7 cellular contexts compared by ENCODE assay signal in genomic region chr1:169894424-169895145, GRCh38. TPM values are rescaled to one million over a fixed set of nuclear protein-coding genes. Genes with fewer than 3 reads are reported as not detected.
A peak's percentile ranks its signal among the peaks of the same experiment; 100 is the strongest.
DNase-seq lines count a peak whose midpoint lies in the region; ATAC-seq, FAIRE-seq and TF ChIP-seq lines count a peak whose summit lies in the region.

No MANE protein-coding gene starts in this region.

- TF ChIP-seq POLR2A in GM12891 (IDR thresholded peaks at IDR 0.05; ENCODE audit: low read depth, low read length) (no peak), esophagus muscularis mucosa (IDR thresholded peaks at IDR 0.05; ENCODE audit: low read depth) (no peak), gastrocnemius medialis (IDR thresholded peaks at IDR 0.05) (no peak)

- H3K4me3 ChIP-seq in Panc1 (ENCODE audit: low read depth in 2 of 2, low read length in 2 of 2) = peak overlapping the region; percentile 73 to 92
- peak overlapping the region; percentile 89 to 100 (median 96) for H3K4me3 ChIP-seq in esophagus muscularis mucosa
- peak overlapping the region; percentile 74 to 99 (median 96) for H3K4me3 ChIP-seq in gastrocnemius medialis

- TF ChIP-seq EP300 in esophagus muscularis mucosa (IDR thresholded peaks at IDR 0.05) = no peak

- no peak for ATAC-seq in Panc1
- ATAC-seq in gastrocnemius medialis = no peak
- no peak for ATAC-seq in GM18907 (IDR thresholded peaks at IDR 0.05; ENCODE audit: unreplicated experiment)

- H3K4me1 ChIP-seq in Panc1 (ENCODE audit: control insufficient read depth, insufficient read depth, low read length) = peaks cover 24% of the 10 kb centered on the region
- H3K4me1 ChIP-seq in esophagus muscularis mucosa = peaks cover 11 to 37% (median 21%) of the 10 kb centered on the region in 4 donors
- H3K4me1 ChIP-seq in gastrocnemius medialis = peaks cover 11 to 24% of the 10 kb centered on the region in 2 donors

- H3K36me3 ChIP-seq in Panc1 (ENCODE audit: control insufficient read depth, insufficient read depth, low read length) (peaks cover 8% of the 10 kb centered on the region; the same call in 1 of the 2 replicates), esophagus muscularis mucosa (no peaks in the 10 kb centered on the region), gastrocnemius medialis (no peaks in the 10 kb centered on the region)

- peak overlapping the region; percentile 100 for H3K27ac ChIP-seq in Panc1 (ENCODE audit: low read length)
- peak overlapping the region; percentile 93 to 99 (median 98) for H3K27ac ChIP-seq in esophagus muscularis mucosa (replicated peaks in 1 of 4)
- peak overlapping the region; percentile 87 to 98 (median 94) for H3K27ac ChIP-seq in gastrocnemius medialis

- TF ChIP-seq CTCF in Panc1 (IDR thresholded peaks at IDR 0.05) (no peak), esophagus muscularis mucosa (IDR thresholded peaks at IDR 0.05) (no peak), gastrocnemius medialis (IDR thresholded peaks at IDR 0.05 in 4 of 5, conservative IDR thresholded peaks at IDR 0.05 in 1 of 5) (no peak)

- in situ Hi-C loops in Panc1 (cut with HindIII; ENCODE audit: low pct_unique_long_range_greater_than_20kb, low sequenced_read_pairs) = no loop called here
- in situ Hi-C loops in gastrocnemius medialis (cut with MboI; ENCODE audit: low sequenced_read_pairs in 4 of 4) = loop anchor here in 1 of 4 donors (10.0 kb wide), 1 partner anchor 100 kb away; the partner anchor contains the start of gene METTL18

- CTCF ChIA-PET in Panc1 (lab: Charles Lee) = no interaction called here

- FAIRE-seq in GM12891 (lab: Jason Lieb, UNC) = peak; percentile 40

- DNase-seq in GM12891 (ENCODE audit: insufficient read length, low spot score) (no peak), Panc1 (ENCODE audit: low read depth, low spot score) (no peak), esophagus muscularis mucosa (ENCODE audit: extremely low spot score) (no peak), gastrocnemius medialis (no peak), NCI-H1092 (lab: John Stamatoyannopoulos, UW) (no peak)
- no peak for DNase-seq in stimulated activated naive CD4-positive, alpha-beta T cell (lab: John Stamatoyannopoulos, UW)

- no peaks in the 10 kb centered on the region; the same call in 1 of the 2 replicates for H3K27me3 ChIP-seq in Panc1 (ENCODE audit: control insufficient read depth, insufficient read depth, low read length)
- H3K27me3 ChIP-seq in esophagus muscularis mucosa = peaks cover 0 to 7% (median 1%) of the 10 kb centered on the region in 4 donors
- H3K27me3 ChIP-seq in gastrocnemius medialis = peaks cover 0 to 5% (median 0%) of the 10 kb centered on the region in 3 donors

- TSS peak; percentile 96 for BruUV-seq in Panc1 (replicated peaks; lab: Mats Ljungman, UMichigan)

- intact Hi-C loops in Panc1 (cut with micrococcal nuclease; ENCODE audit: unreplicated experiment) (no loop called here), esophagus muscularis mucosa (cut with DNase I) (loop anchor here (5.0 kb wide), 1 partner anchor 97 kb away; a partner anchor contains a TSS), gastrocnemius medialis (cut with DNase I; ENCODE audit: low total_unique reads) (loop anchor here (2.0 to 10.0 kb wide), 5 partner anchors 100 to 1850 kb away; partner anchors contain the start of genes FMO4, METTL18 and VAMP4)

- 33% methylated on average over 15 of the region's 15 CpGs for WGBS in esophagus muscularis mucosa

- POLR2A ChIA-PET in Panc1 (lab: Charles Lee) = no interaction called here

- H3K9me3 ChIP-seq in Panc1 (ENCODE audit: control insufficient read depth, insufficient read depth, low read depth, low read length) (no peaks in the 10 kb centered on the region), esophagus muscularis mucosa (no peaks in the 10 kb centered on the region), gastrocnemius medialis (no peaks in the 10 kb centered on the region)

TF ChIP-seq in GM12891, 5 proteins besides CTCF, POLR2A, EP300 and RAD21:
- TF ChIP-seq SPI1 (IDR thresholded peaks at IDR 0.05; ENCODE audit: low read depth, low read length) = no peak

RNA-seq across cellular contexts. Expression of gene SCYL3, which starts 0.9 kb away (rescaled TPM):
- polyA plus RNA-seq in GM12891 (2012; ENCODE audit: low read depth, missing spikeins) = 4.6 TPM
- total RNA-seq in Panc1 (2021; ENCODE audit: unreplicated experiment) = 7.8 TPM
- 4.3 TPM for polyA plus RNA-seq in Panc1 (2012; ENCODE audit: insufficient read length)
- 10 to 100 TPM; 10.2 to 11.8 (median 10.3) TPM for total RNA-seq in esophagus muscularis mucosa
- total RNA-seq in gastrocnemius medialis = 10 to 100 TPM in 3 of 4 donors, 1 to 10 TPM in 1; 6.2 to 14.3 (median 12.8) TPM
